ENCODE assay signal across 27 cellular contexts in the genomic region with DNA sequence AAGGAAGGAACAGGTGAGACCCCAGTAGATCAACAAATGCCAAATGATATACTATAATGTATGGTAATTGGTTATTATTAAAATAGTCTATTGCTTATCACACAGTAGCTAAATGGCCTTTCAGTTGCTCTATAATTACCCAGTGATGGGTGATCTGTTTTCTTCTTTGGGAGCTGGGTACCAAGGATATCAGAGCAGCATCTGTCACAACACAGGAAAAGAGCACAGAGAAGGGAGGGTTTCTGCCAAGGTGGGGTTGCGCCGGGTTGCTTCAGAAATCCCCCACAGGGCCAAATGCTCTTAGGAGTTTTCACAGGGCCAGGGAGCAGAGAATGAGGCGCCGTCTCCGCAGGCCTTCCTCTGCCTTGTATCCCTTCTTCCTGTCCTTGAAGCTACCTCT.
"Had no signal": no experiment of that assay in that cellular context is flagged by ENCODE, and none has a peak within 500 bp of the region (broad histone marks: within the 10 kb centered on the region; RNA-seq: fewer than 3 reads in every experiment).

No MANE protein-coding gene starts in this region.

- H3K4me1 ChIP-seq: ascending aorta, breast epithelium, colonic mucosa, esophagus squamous epithelium, gastroesophageal sphincter had no signal

- H3K4me3 ChIP-seq: ascending aorta, breast epithelium, cardiac muscle cell, colonic mucosa, esophagus squamous epithelium, gastroesophageal sphincter, heart right ventricle, hepatocyte had no signal

- H3K27me3 Mint-ChIP-seq: activated CD4-positive, alpha-beta memory T cell treated with anti-CD3 and anti-CD28 coated beads, Interleukin-2, amount 10 ng/mL, durations not matched to agents 7 days and 5 days; activated CD4-positive, alpha-beta T cell treated with anti-CD3 and anti-CD28 coated beads, Interleukin-2, amount 10 ng/mL, durations not matched to agents 7 days and 5 days; activated naive CD4-positive, alpha-beta T cell treated with anti-CD3 and anti-CD28 coated beads, Interleukin-2, amount 10 ng/mL, durations not matched to agents 7 days and 5 days; activated naive CD8-positive, alpha-beta T cell treated with anti-CD3 and anti-CD28 coated beads, Interleukin-2, amount 10 ng/mL, durations not matched to agents 7 days and 5 days; activated T-cell treated with anti-CD3 and anti-CD28 coated beads, Interleukin-2, amount 50 U/mL, for 24 hours; brain had no signal

- H3K9me3 Mint-ChIP-seq: activated CD4-positive, alpha-beta memory T cell treated with anti-CD3 and anti-CD28 coated beads, Interleukin-2, amount 10 ng/mL, durations not matched to agents 7 days and 5 days; activated CD4-positive, alpha-beta T cell treated with anti-CD3 and anti-CD28 coated beads, Interleukin-2, amount 10 ng/mL, durations not matched to agents 7 days and 5 days; activated naive CD4-positive, alpha-beta T cell treated with anti-CD3 and anti-CD28 coated beads, Interleukin-2, amount 10 ng/mL, durations not matched to agents 7 days and 5 days; activated naive CD4-positive, alpha-beta T cell treated with anti-CD3 and anti-CD28 coated beads, Interleukin-2, amount 50 U/mL, for 72 hours; activated naive CD8-positive, alpha-beta T cell treated with anti-CD3 and anti-CD28 coated beads, Interleukin-2, amount 10 ng/mL, durations not matched to agents 7 days and 5 days; activated T-cell treated with anti-CD3 and anti-CD28 coated beads, Interleukin-2, amount 50 U/mL, for 24 hours; activated T-cell treated with anti-CD3 and anti-CD28 coated beads, Interleukin-2, amount 50 U/mL, for 72 hours had no signal

- H3K4me1 Mint-ChIP-seq: activated CD4-positive, alpha-beta memory T cell treated with anti-CD3 and anti-CD28 coated beads, Interleukin-2, amount 10 ng/mL, durations not matched to agents 7 days and 5 days; activated CD4-positive, alpha-beta T cell treated with anti-CD3 and anti-CD28 coated beads, Interleukin-2, amount 10 ng/mL, durations not matched to agents 7 days and 5 days; activated naive CD4-positive, alpha-beta T cell treated with anti-CD3 and anti-CD28 coated beads, Interleukin-2, amount 10 ng/mL, durations not matched to agents 7 days and 5 days; activated naive CD8-positive, alpha-beta T cell treated with anti-CD3 and anti-CD28 coated beads, Interleukin-2, amount 10 ng/mL, durations not matched to agents 7 days and 5 days; brain had no signal

- H3K36me3 ChIP-seq: ascending aorta, breast epithelium, cardiac muscle cell, colonic mucosa, esophagus squamous epithelium, gastroesophageal sphincter, heart right ventricle had no signal

- H3K27me3 ChIP-seq: ascending aorta, breast epithelium, cardiac muscle cell, colonic mucosa, esophagus squamous epithelium, gastroesophageal sphincter, heart right ventricle, hepatocyte had no signal

- H3K9me3 ChIP-seq: ascending aorta, breast epithelium, colonic mucosa, esophagus squamous epithelium, gastroesophageal sphincter, heart right ventricle had no signal

- ATAC-seq: activated naive CD4-positive, alpha-beta T cell treated with anti-CD3 and anti-CD28 coated beads, Interleukin-2, amount 50 U/mL, for 72 hours; activated T-cell treated with anti-CD3 and anti-CD28 coated beads, Interleukin-2, amount 50 U/mL, for 72 hours; gastroesophageal sphincter; heart right ventricle had no signal

- DNase-seq: activated CD4-positive, alpha-beta memory T cell treated with anti-CD3 and anti-CD28 coated beads, Interleukin-2, amount 10 ng/mL, durations not matched to agents 7 days and 5 days; activated CD4-positive, alpha-beta T cell treated with anti-CD3 and anti-CD28 coated beads for 1 hour; activated CD4-positive, alpha-beta T cell treated with anti-CD3 and anti-CD28 coated beads for 4 hours; activated CD4-positive, alpha-beta T cell treated with anti-CD3 and anti-CD28 coated beads, Interleukin-2, amount 10 ng/mL, durations not matched to agents 7 days and 5 days; activated CD4-positive, alpha-beta T cell treated with anti-CD3 and anti-CD28 coated beads, Interleukin-2, amount 50 U/mL, for 4 hours; activated CD8-positive, alpha-beta memory T cell treated with anti-CD3 and anti-CD28 coated beads, Interleukin-2, amount 50 U/mL, for 48 hours; activated gamma-delta T cell; activated naive CD4-positive, alpha-beta T cell; activated naive CD4-positive, alpha-beta T cell treated with anti-CD3 and anti-CD28 coated beads, Interleukin-2, amount 10 ng/mL, durations not matched to agents 7 days and 5 days; activated naive CD8-positive, alpha-beta T cell treated with anti-CD3 and anti-CD28 coated beads, Interleukin-2, amount 10 ng/mL, durations not matched to agents 7 days and 5 days; activated T-cell treated with anti-CD3 and anti-CD28 coated beads for 4 hours; activated T-cell treated with anti-CD3 and anti-CD28 coated beads, Interleukin-2, amount 50 U/mL, for 24 hours; activated T-cell treated with anti-CD3 and anti-CD28 coated beads, Interleukin-2, amount 50 U/mL, for 72 hours; central memory CD4-positive, alpha-beta T cell; cerebellar nuclear complex; colonic mucosa; effector CD8-positive, alpha-beta T cell; esophagus squamous epithelium; foreskin melanocyte; heart right ventricle had no signal

- H3K27ac Mint-ChIP-seq: activated CD4-positive, alpha-beta memory T cell treated with anti-CD3 and anti-CD28 coated beads, Interleukin-2, amount 10 ng/mL, durations not matched to agents 7 days and 5 days; activated CD4-positive, alpha-beta T cell treated with anti-CD3 and anti-CD28 coated beads, Interleukin-2, amount 10 ng/mL, durations not matched to agents 7 days and 5 days; activated naive CD4-positive, alpha-beta T cell treated with anti-CD3 and anti-CD28 coated beads, Interleukin-2, amount 10 ng/mL, durations not matched to agents 7 days and 5 days; activated naive CD8-positive, alpha-beta T cell treated with anti-CD3 and anti-CD28 coated beads, Interleukin-2, amount 10 ng/mL, durations not matched to agents 7 days and 5 days; activated T-cell treated with anti-CD3 and anti-CD28 coated beads, Interleukin-2, amount 50 U/mL, for 24 hours; activated T-cell treated with anti-CD3 and anti-CD28 coated beads, Interleukin-2, amount 50 U/mL, for 72 hours; brain had no signal

- H3K36me3 Mint-ChIP-seq: activated naive CD4-positive, alpha-beta T cell treated with anti-CD3 and anti-CD28 coated beads, Interleukin-2, amount 10 ng/mL, durations not matched to agents 7 days and 5 days; activated naive CD4-positive, alpha-beta T cell treated with anti-CD3 and anti-CD28 coated beads, Interleukin-2, amount 50 U/mL, for 72 hours; activated naive CD8-positive, alpha-beta T cell treated with anti-CD3 and anti-CD28 coated beads, Interleukin-2, amount 10 ng/mL, durations not matched to agents 7 days and 5 days; brain had no signal

- H3K4me3 Mint-ChIP-seq: activated CD4-positive, alpha-beta memory T cell treated with anti-CD3 and anti-CD28 coated beads, Interleukin-2, amount 10 ng/mL, durations not matched to agents 7 days and 5 days; activated CD4-positive, alpha-beta T cell treated with anti-CD3 and anti-CD28 coated beads, Interleukin-2, amount 10 ng/mL, durations not matched to agents 7 days and 5 days; activated naive CD4-positive, alpha-beta T cell treated with anti-CD3 and anti-CD28 coated beads, Interleukin-2, amount 10 ng/mL, durations not matched to agents 7 days and 5 days; activated naive CD8-positive, alpha-beta T cell treated with anti-CD3 and anti-CD28 coated beads, Interleukin-2, amount 10 ng/mL, durations not matched to agents 7 days and 5 days; activated T-cell treated with anti-CD3 and anti-CD28 coated beads, Interleukin-2, amount 50 U/mL, for 24 hours; activated T-cell treated with anti-CD3 and anti-CD28 coated beads, Interleukin-2, amount 50 U/mL, for 72 hours; brain had no signal
